ENCODE assay signal across 1 cellular context in genomic region chr19:48872884-48873475, GRCh38.
TF ChIP-seq lines count a peak whose summit lies in the region.

No MANE protein-coding gene starts in this region.

TF ChIP-seq in GM12878, 131 proteins besides CTCF, POLR2A, EP300 and RAD21 (continues in another document):
- no peak for TF ChIP-seq NRF1 (conservative IDR thresholded peaks at IDR 0.05; ENCODE audit: low read depth, low read length)
- no peak for TF ChIP-seq HDAC2 (IDR thresholded peaks at IDR 0.05)
- TF ChIP-seq ZBTB4 (CRISPR knock-in tag; IDR thresholded peaks at IDR 0.05) = no peak
- no peak for TF ChIP-seq CEBPZ (IDR thresholded peaks at IDR 0.05; ENCODE audit: low read depth, low read length)
- no peak for TF ChIP-seq IRF4 (IDR thresholded peaks at IDR 0.05; ENCODE audit: low read depth, low read length)
- peak; percentile 15; the same call in 1 of the 2 replicates for TF ChIP-seq ZNF687 (IDR thresholded peaks at IDR 0.05)
- TF ChIP-seq TBL1XR1 (IDR thresholded peaks at IDR 0.05; ENCODE audit: low read depth, low read length) = no peak
- no peak for TF ChIP-seq PRDM15 (CRISPR knock-in tag; IDR thresholded peaks at IDR 0.05)
- TF ChIP-seq TAF1 (IDR thresholded peaks at IDR 0.05; ENCODE audit: borderline replicate concordance, low read depth, low read length) = no peak
- TF ChIP-seq FOS (IDR thresholded peaks at IDR 0.05; ENCODE audit: borderline replicate concordance, extremely low read depth, insufficient read length) = no peak
- peak; percentile 64 for TF ChIP-seq MXI1 (IDR thresholded peaks at IDR 0.05; ENCODE audit: low read depth, low read length)
- TF ChIP-seq YY1 (IDR thresholded peaks at IDR 0.05; ENCODE audit: low read depth, low read length) = peak; percentile 31; the same call in 1 of the 2 replicates
- TF ChIP-seq LARP7 (IDR thresholded peaks at IDR 0.05) = no peak
- peak; percentile 74 for TF ChIP-seq BMI1 (IDR thresholded peaks at IDR 0.05; ENCODE audit: borderline replicate concordance)
- peak; percentile 56 for TF ChIP-seq PKNOX1 (IDR thresholded peaks at IDR 0.05)
- peak; percentile 50; the same call in 1 of the 2 replicates for TF ChIP-seq CREM (IDR thresholded peaks at IDR 0.05; ENCODE audit: low read depth)
- peak; percentile 71 to 74; a peak in 3 of 4 replicates for TF ChIP-seq BHLHE40 (IDR thresholded peaks at IDR 0.05; ENCODE audit: borderline replicate concordance in 1 of 2, low read depth in 2 of 2, low read length in 1 of 2)
- no peak for TF ChIP-seq RCOR1 (conservative IDR thresholded peaks at IDR 0.05; ENCODE audit: low read depth, low read length)
- no peak for TF ChIP-seq BCL3 (IDR thresholded peaks at IDR 0.05; ENCODE audit: borderline replicate concordance, insufficient read depth, low read depth, low read length, poor library complexity, severe bottlenecking)
- TF ChIP-seq HSF1 (IDR thresholded peaks at IDR 0.05; ENCODE audit: low read depth, low read length) = no peak
- TF ChIP-seq WRNIP1 (IDR thresholded peaks at IDR 0.05; ENCODE audit: borderline replicate concordance, low read depth, low read length) = no peak
- peak; percentile 94 for TF ChIP-seq MEF2A (IDR thresholded peaks at IDR 0.05; ENCODE audit: insufficient read depth, low read depth, low read length)
- peak; percentile 64 for TF ChIP-seq ATF7 (IDR thresholded peaks at IDR 0.05; ENCODE audit: low read depth)
- TF ChIP-seq E2F8 (IDR thresholded peaks at IDR 0.05; ENCODE audit: low read depth, partially characterized antibody) = no peak
